ENCODE assay signal across 7 cellular contexts in the genomic region with DNA sequence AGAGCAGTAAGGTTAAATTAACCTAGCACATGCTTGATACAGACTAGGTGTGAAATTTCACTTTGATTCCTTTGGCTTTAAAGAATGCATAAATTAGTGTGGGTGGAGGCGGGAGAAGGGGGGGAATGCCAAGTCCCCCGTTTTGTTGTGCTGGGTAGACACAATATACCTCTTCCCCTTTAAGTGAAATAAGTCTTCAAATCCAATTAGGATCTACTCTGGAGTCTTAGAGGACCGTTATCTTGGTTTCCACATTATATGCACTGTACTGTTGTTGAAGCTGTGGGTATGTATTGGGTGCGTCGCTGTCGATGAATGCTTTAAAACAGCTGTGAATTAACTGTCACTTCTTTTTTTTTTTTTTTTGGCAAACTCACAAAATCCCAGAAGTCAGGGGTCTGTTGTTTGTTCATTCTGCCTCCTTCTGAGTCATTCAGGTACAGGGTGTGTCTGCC. TPM values are rescaled to one million over a fixed set of nuclear protein-coding genes. Genes with fewer than 3 reads are reported as not detected.
DNase-seq lines count a peak whose midpoint lies in the region; ATAC-seq and TF ChIP-seq lines count a peak whose summit lies in the region.

No MANE protein-coding gene starts in this region.

- H3K4me2 ChIP-seq in H9 (ENCODE audit: insufficient read depth, insufficient read length, low read length), result peak overlapping the region; percentile 67

- H3K27me3 Mint-ChIP-seq in H9 (ENCODE audit: low read depth) (peaks cover 75% of the 10 kb centered on the region), WTC11 (ENCODE audit: low read depth) (peaks cover 47% of the 10 kb centered on the region), glutamatergic neuron (ENCODE audit: unreplicated experiment) (peaks cover 15% of the 10 kb centered on the region)

- no peak overlapping the region for H2AK5ac ChIP-seq in H9 (ENCODE audit: insufficient read length, low read length)

- WGBS in H9 (ENCODE audit: extremely low coverage, insufficient read length, low lambda C conversion rate), result no CpG with 5 or more reads among the region's 6 CpGs

- DNase-seq in H9 (no peak), WTC11 (ENCODE audit: low spot score) (no peak), glutamatergic neuron (no peak), erythroblast (lab: John Stamatoyannopoulos, UW) (no peak), NCI-H2107 treated with DMSO at 0.1 percent for 48 hours (lab: John Stamatoyannopoulos, UW; ENCODE audit: unreplicated experiment) (no peak), head of caudate nucleus (no peak)
- peak in 1 of 2 donors; percentile 64 for DNase-seq in stimulated activated effector memory CD8-positive, alpha-beta T cell treated with anti-CD3 and anti-CD28 coated beads, Interleukin-12 subunit alpha, Interleukin-12 subunit beta, amount 100 ng/mL, for 72 hours (ENCODE audit: low spot score in 2 of 2)

- H4K91ac ChIP-seq in H9 (ENCODE audit: insufficient read length, low read depth, low read length), result no peak overlapping the region

- H3K36me3 Mint-ChIP-seq in H9 (ENCODE audit: insufficient read depth in 1 of 3, low read depth in 3 of 3) (peaks cover 0 to 10% (median 5%) of the 10 kb centered on the region in 3 experiments; a peak in 5 of 7 replicates), WTC11 (peaks cover 9% of the 10 kb centered on the region), glutamatergic neuron (ENCODE audit: unreplicated experiment) (no peaks in the 10 kb centered on the region)
- H3K36me3 Mint-ChIP-seq in stimulated activated effector memory CD8-positive, alpha-beta T cell treated with anti-CD3 and anti-CD28 coated beads, Interleukin-12 subunit alpha, Interleukin-12 subunit beta, amount 100 ng/mL, for 72 hours, result peaks cover 53% of the 10 kb centered on the region

- intact Hi-C loops in head of caudate nucleus (cut with DNase I), result loop anchor here (10.0 kb wide), 1 partner anchor 100 kb away; no protein-coding TSS in a partner anchor

- no peak overlapping the region for H2AFZ ChIP-seq in H9 (ENCODE audit: low read length)

- no peak overlapping the region for H2BK12ac ChIP-seq in H9 (ENCODE audit: insufficient read length, low read depth, low read length)

- H3K4ac ChIP-seq in H9 (ENCODE audit: low read depth, low read length), result no peak overlapping the region

- H3K27ac ChIP-seq in H9 (ENCODE audit: insufficient read length, low read depth, low read length), result no peak overlapping the region

- no peaks in the 10 kb centered on the region for H3K9me3 ChIP-seq in H9 (ENCODE audit: control insufficient read depth, low read depth, low read length)

- H3K4me3 Mint-ChIP-seq in H9 (peak overlapping the region; percentile 78 to 91), WTC11 (peak overlapping the region; percentile 86), glutamatergic neuron (ENCODE audit: unreplicated experiment) (peak overlapping the region; percentile 91)
- H3K4me3 Mint-ChIP-seq in stimulated activated effector memory CD8-positive, alpha-beta T cell treated with anti-CD3 and anti-CD28 coated beads, Interleukin-12 subunit alpha, Interleukin-12 subunit beta, amount 100 ng/mL, for 72 hours, result peak overlapping the region; percentile 97

- peaks cover 14% of the 10 kb centered on the region; the same call in 1 of the 2 replicates for H3K27me3 ChIP-seq in H9 (ENCODE audit: insufficient read depth, low read length)

- ATAC-seq in WTC11, result no peak
- no peak for ATAC-seq in stimulated activated effector memory CD8-positive, alpha-beta T cell treated with anti-CD3 and anti-CD28 coated beads, Interleukin-12 subunit alpha, Interleukin-12 subunit beta, amount 100 ng/mL, for 72 hours

- no peak overlapping the region for H2BK20ac ChIP-seq in H9 (ENCODE audit: low read depth, low read length, poor library complexity, severe bottlenecking)

- H3K9me3 Mint-ChIP-seq in H9 (no peaks in the 10 kb centered on the region; a peak in 1 of 5 replicates), WTC11 (no peaks in the 10 kb centered on the region), glutamatergic neuron (ENCODE audit: unreplicated experiment) (peaks cover 7% of the 10 kb centered on the region)
- no peaks in the 10 kb centered on the region for H3K9me3 Mint-ChIP-seq in stimulated activated effector memory CD8-positive, alpha-beta T cell treated with anti-CD3 and anti-CD28 coated beads, Interleukin-12 subunit alpha, Interleukin-12 subunit beta, amount 100 ng/mL, for 72 hours

- peaks cover 2% of the 10 kb centered on the region; the same call in 1 of the 2 replicates for H3K4me1 ChIP-seq in H9 (ENCODE audit: insufficient read depth, low read length)

- TF ChIP-seq CTCF in H9 (conservative IDR thresholded peaks at IDR 0.05) (no peak), WTC11 (IDR thresholded peaks at IDR 0.05) (no peak), glutamatergic neuron (IDR thresholded peaks at IDR 0.05; ENCODE audit: partially characterized antibody, unreplicated experiment) (no peak)

- no peaks in the 10 kb centered on the region for H3K79me2 ChIP-seq in H9 (ENCODE audit: insufficient read depth, low read length)

- TF ChIP-seq POLR2A in erythroblast (IDR thresholded peaks at IDR 0.05; ENCODE audit: low read length), result no peak

- H3K9ac ChIP-seq in H9 (ENCODE audit: extremely low read depth, insufficient read length, low read length), result no peak overlapping the region

- H2BK15ac ChIP-seq in H9 (ENCODE audit: low read depth, low read length), result no peak overlapping the region

- no peak overlapping the region for H4K5ac ChIP-seq in H9 (ENCODE audit: insufficient read length, low read depth, low read length)

- no peak overlapping the region for H2BK5ac ChIP-seq in H9 (ENCODE audit: insufficient read length, low read length)

- H3K4me1 Mint-ChIP-seq in H9, result peaks cover 24 to 29% of the 10 kb centered on the region in 2 experiments
- peaks cover 26% of the 10 kb centered on the region for H3K4me1 Mint-ChIP-seq in WTC11
- H3K4me1 Mint-ChIP-seq in glutamatergic neuron (ENCODE audit: low read depth, unreplicated experiment), result peaks cover 12% of the 10 kb centered on the region
- H3K4me1 Mint-ChIP-seq in stimulated activated effector memory CD8-positive, alpha-beta T cell treated with anti-CD3 and anti-CD28 coated beads, Interleukin-12 subunit alpha, Interleukin-12 subunit beta, amount 100 ng/mL, for 72 hours, result peaks cover 67% of the 10 kb centered on the region

- H2BK120ac ChIP-seq in H9 (ENCODE audit: low read depth, low read length, poor library complexity, severe bottlenecking), result no peak overlapping the region

- peaks cover 27% of the 10 kb centered on the region for H3K23me2 ChIP-seq in H9 (ENCODE audit: insufficient read length, low read depth, low read length, poor library complexity, severe bottlenecking)

- no peak overlapping the region for H3T11ph ChIP-seq in H9 (ENCODE audit: low read length)

- no peaks in the 10 kb centered on the region for H3K79me1 ChIP-seq in H9 (ENCODE audit: insufficient read depth, low read depth, low read length, poor library complexity, severe bottlenecking)

- POLR2A ChIA-PET in WTC11 (lab: Charles Lee), result interaction anchor here (0.6 to 1.5 kb wide), 2 partner anchors 25 to 183 kb away, joined by 3 to 4 read pairs; no protein-coding TSS in a partner anchor

- H3K23ac ChIP-seq in H9 (ENCODE audit: insufficient read length, low read depth, low read length), result no peak overlapping the region

- no peak overlapping the region for H3K18ac ChIP-seq in H9 (ENCODE audit: insufficient read length, low read depth, low read length)

- no peak overlapping the region for H3K56ac ChIP-seq in H9 (ENCODE audit: insufficient read length, low read depth, low read length)

- CTCF ChIA-PET in WTC11 (lab: Charles Lee), result interaction anchor here (0.8 to 2.2 kb wide), 5 partner anchors 8 to 123 kb away, joined by 3 to 7 read pairs (median 3); no protein-coding TSS in a partner anchor

- H4K20me1 ChIP-seq in H9 (ENCODE audit: control insufficient read depth, insufficient read depth, insufficient read length), result no peaks in the 10 kb centered on the region

- H3K27ac Mint-ChIP-seq in H9 (peak overlapping the region in 1 of 3 experiments; percentile 74; a peak in 1 of 7 replicates), WTC11 (no peak overlapping the region), glutamatergic neuron (ENCODE audit: unreplicated experiment) (no peak overlapping the region)
- H3K27ac Mint-ChIP-seq in stimulated activated effector memory CD8-positive, alpha-beta T cell treated with anti-CD3 and anti-CD28 coated beads, Interleukin-12 subunit alpha, Interleukin-12 subunit beta, amount 100 ng/mL, for 72 hours, result peak overlapping the region; percentile 98

- no peak overlapping the region for H3K14ac ChIP-seq in H9 (ENCODE audit: insufficient read depth, low read length)

- H4K8ac ChIP-seq in H9 (replicated peaks; ENCODE audit: insufficient read length, low read depth, low read length), result no peak overlapping the region

TF ChIP-seq in WTC11, 78 proteins besides CTCF, POLR2A, EP300 and RAD21:
- TF ChIP-seq, protein P1, sequence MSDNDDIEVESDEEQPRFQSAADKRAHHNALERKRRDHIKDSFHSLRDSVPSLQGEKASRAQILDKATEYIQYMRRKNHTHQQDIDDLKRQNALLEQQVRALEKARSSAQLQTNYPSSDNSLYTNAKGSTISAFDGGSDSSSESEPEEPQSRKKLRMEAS (CRISPR knock-in tag; IDR thresholded peaks at IDR 0.05), result no peak
- no peak for TF ChIP-seq NR1H2 (CRISPR knock-in tag; IDR thresholded peaks at IDR 0.05)
- TF ChIP-seq ZNF219 (CRISPR knock-in tag; IDR thresholded peaks at IDR 0.05; ENCODE audit: borderline replicate concordance), result no peak
- TF ChIP-seq CREM (CRISPR knock-in tag; IDR thresholded peaks at IDR 0.05), result no peak
- TF ChIP-seq NFE2L1 (CRISPR knock-in tag; IDR thresholded peaks at IDR 0.05), result no peak
- no peak for TF ChIP-seq MYBL2 (CRISPR knock-in tag; IDR thresholded peaks at IDR 0.05)

RNA-seq across cellular contexts. Expression of a gene that starts 1.6 kb away (rescaled TPM):
- total RNA-seq in H9 (2021), result 0.24 and 0.26 TPM in 2 replicates
- 3.2 to 3.4 TPM (median 3.2 TPM) in 3 replicates for total RNA-seq in WTC11 (2021)
- not detected for total RNA-seq in glutamatergic neuron (ENCODE audit: unreplicated experiment)
